In the genomic region with DNA sequence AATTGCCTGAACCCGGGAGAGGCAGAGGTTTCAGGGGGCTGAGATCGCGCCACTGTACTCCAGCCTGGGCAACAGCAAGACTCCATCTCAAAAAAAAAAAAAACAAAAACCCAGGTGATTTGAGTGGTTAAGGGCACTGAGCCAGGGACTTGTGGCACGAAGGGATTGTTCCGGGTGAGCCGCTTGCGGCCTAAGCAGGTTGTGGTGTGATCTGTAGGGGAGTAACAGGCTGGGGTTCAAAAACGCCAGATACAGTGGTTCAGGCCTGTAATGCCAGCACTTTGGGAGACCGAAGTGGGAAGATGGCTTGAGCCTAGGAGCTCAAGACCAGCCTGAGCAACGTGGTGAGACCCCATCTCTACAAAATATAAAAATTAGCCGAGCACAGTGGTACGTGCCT, we compare ENCODE assay signal across 1 cellular context.
TF ChIP-seq lines count a peak whose summit lies in the region.

No MANE protein-coding gene starts in this region.

TF ChIP-seq in GM12878, 131 proteins besides CTCF, POLR2A, EP300 and RAD21:
- peak; percentile 29 for TF ChIP-seq RUNX3 (IDR thresholded peaks at IDR 0.05; ENCODE audit: low read length)
